ENCODE assay signal across 34 cellular contexts in genomic region chr20:2261105-2261504, GRCh38. TPM values are rescaled to one million over a fixed set of nuclear protein-coding genes. Genes with fewer than 3 reads are reported as not detected.
DNase-seq lines count a peak whose midpoint lies in the region; ATAC-seq, FAIRE-seq and TF ChIP-seq lines count a peak whose summit lies in the region.
"Had no signal": no experiment of that assay in that cellular context is flagged by ENCODE, and none has a peak within 500 bp of the region (broad histone marks: within the 10 kb centered on the region; RNA-seq: fewer than 3 reads in every experiment).

No MANE protein-coding gene starts in this region.

- H3K27me3 Mint-ChIP-seq in Calu3 (ENCODE audit: unreplicated experiment), result peaks cover 2% of the 10 kb centered on the region
- H3K27me3 Mint-ChIP-seq: CD4-positive, CD25-positive, alpha-beta regulatory T cell had no signal

- peak; percentile 73 for FAIRE-seq in bronchial epithelial cell (lab: Jason Lieb, UNC)

- no peak overlapping the region for H3K9ac ChIP-seq in mucosa of rectum (ENCODE audit: low read depth in 1 of 2, low read length in 2 of 2)

- H3K4me1 Mint-ChIP-seq in Calu3 (ENCODE audit: low read depth, unreplicated experiment), result no peaks in the 10 kb centered on the region
- H3K4me1 Mint-ChIP-seq: activated B cell treated with CpG ODN at 0.5 μM for 24 hours; CD4-positive, CD25-positive, alpha-beta regulatory T cell; nephron had no signal

- no TSS peak for BruUV-seq in Calu3 (replicated peaks; lab: Mats Ljungman, UMichigan)

- ATAC-seq in HG02884 (IDR thresholded peaks at IDR 0.05; ENCODE audit: unreplicated experiment), result no peak
- ATAC-seq: activated CD8-positive, alpha-beta T cell treated with anti-CD3 and anti-CD28 coated beads, Interleukin-2, amount 10 ng/mL, durations not matched to agents 7 days and 5 days; effector memory CD8-positive, alpha-beta T cell; GM23338; left cardiac atrium; psoas muscle; SK-N-SH treated with all-trans-retinoic acid at 6 μM for 48 hours had no signal

- no peak overlapping the region for H3K4me3 ChIP-seq in bronchial epithelial cell (ENCODE audit: low read depth, low read length)
- H3K4me3 ChIP-seq in mucosa of rectum (ENCODE audit: low read length in 2 of 2), result no peak overlapping the region
- H3K4me3 ChIP-seq: ascending aorta, esophagus squamous epithelium, GM23338, psoas muscle, smooth muscle cell, stomach had no signal

- H3K27ac ChIP-seq in mucosa of rectum (ENCODE audit: low read depth in 2 of 2, low read length in 2 of 2), result peak overlapping the region; percentile 38 to 50
- H3K27ac ChIP-seq: ascending aorta, psoas muscle, stomach had no signal

- no peak for TF ChIP-seq CTCF in Calu3 (IDR thresholded peaks at IDR 0.05; ENCODE audit: unreplicated experiment)
- no peak for TF ChIP-seq CTCF in bronchial epithelial cell (IDR thresholded peaks at IDR 0.05; ENCODE audit: insufficient read depth, low read length, severe bottlenecking)

- H3K27me3 ChIP-seq in bronchial epithelial cell (ENCODE audit: control insufficient read depth, insufficient read depth, low read length) (no peaks in the 10 kb centered on the region), mucosa of rectum (ENCODE audit: control insufficient read depth in 2 of 2, insufficient read depth in 2 of 2, low read length in 2 of 2) (no peaks in the 10 kb centered on the region)
- H3K27me3 ChIP-seq: ascending aorta, esophagus squamous epithelium, stomach had no signal

- peaks cover 0 to 10% of the 10 kb centered on the region in 2 donors for H3K4me1 ChIP-seq in mucosa of rectum (ENCODE audit: control insufficient read depth in 2 of 2, insufficient read depth in 2 of 2, low read length in 2 of 2)
- H3K4me1 ChIP-seq: ascending aorta, psoas muscle, stomach had no signal

- H3K4me3 Mint-ChIP-seq in Calu3 (ENCODE audit: low read depth, unreplicated experiment), result no peak overlapping the region
- H3K4me3 Mint-ChIP-seq: activated B cell treated with CpG ODN at 0.5 μM for 24 hours; activated CD8-positive, alpha-beta T cell treated with anti-CD3 and anti-CD28 coated beads, Interleukin-2, amount 10 ng/mL, durations not matched to agents 7 days and 5 days; activated T-cell treated with anti-CD3 and anti-CD28 coated beads, Interleukin-2, amount 50 U/mL, for 24 hours; CD4-positive, CD25-positive, alpha-beta regulatory T cell; effector memory CD8-positive, alpha-beta T cell; GM23338; nephron; type B pancreatic cell had no signal

- intact Hi-C loops in Calu3 (cut with micrococcal nuclease; ENCODE audit: unreplicated experiment), result no loop called here

- no peaks in the 10 kb centered on the region for H3K36me3 Mint-ChIP-seq in Calu3 (ENCODE audit: insufficient read depth, unreplicated experiment)
- H3K36me3 Mint-ChIP-seq: CD4-positive, CD25-positive, alpha-beta regulatory T cell; type B pancreatic cell had no signal

- no peaks in the 10 kb centered on the region for H3K9me3 Mint-ChIP-seq in Calu3 (ENCODE audit: low read depth, unreplicated experiment)
- H3K9me3 Mint-ChIP-seq: activated B cell treated with CpG ODN at 0.5 μM for 24 hours; activated T-cell treated with anti-CD3 and anti-CD28 coated beads, Interleukin-2, amount 50 U/mL, for 24 hours; CD4-positive, CD25-positive, alpha-beta regulatory T cell; effector memory CD8-positive, alpha-beta T cell; GM23338; nephron; type B pancreatic cell had no signal

- no peaks in the 10 kb centered on the region for H3K9me3 ChIP-seq in mucosa of rectum (ENCODE audit: control insufficient read depth in 2 of 2, low read length in 2 of 2)
- H3K9me3 ChIP-seq: ascending aorta, esophagus squamous epithelium, psoas muscle, stomach had no signal

- DNase-seq in Calu3 (peak; percentile 2), NCI-H146 (lab: John Stamatoyannopoulos, UW) (peak; percentile 56), bronchial epithelial cell (ENCODE audit: low read depth) (no peak), NCI-H1694 (lab: John Stamatoyannopoulos, UW) (no peak), amygdala (lab: John Stamatoyannopoulos, UW) (no peak)
- DNase-seq in stimulated activated CD4-positive, alpha-beta T cell treated with anti-CD3 and anti-CD28 coated beads, Interleukin-2, amount 100 ng/mL, for 48 hours, result no peak
- DNase-seq: activated B cell treated with CpG ODN at 0.5 μM for 24 hours; activated CD8-positive, alpha-beta T cell treated with anti-CD3 and anti-CD28 coated beads, Interleukin-2, amount 10 ng/mL, durations not matched to agents 7 days and 5 days; activated naive CD4-positive, alpha-beta T cell treated with Interleukin-2 at 50 U/mL for 16 hours; activated T-cell treated with anti-CD3 and anti-CD28 coated beads, Interleukin-2, amount 50 U/mL, for 24 hours; CD4-positive, CD25-positive, alpha-beta regulatory T cell; effector memory CD8-positive, alpha-beta T cell; esophagus squamous epithelium; GF-D8; Karpas-422; left cardiac atrium; NCI-H1105 treated with DMSO at 0.1 percent for 48 hours; NCI-H226; NK-92 treated with Interleukin-12 subunit alpha and Interleukin-12 subunit beta, amount 100 ng/mL, for 24 hours; psoas muscle; stimulated activated CD4-positive, alpha-beta T cell treated with anti-CD3 and anti-CD28 coated beads, Interleukin-4, amount 100 ng/mL, for 24 hours; stomach; T1000 had no signal

- no peak overlapping the region for H3K27ac Mint-ChIP-seq in Calu3 (ENCODE audit: unreplicated experiment)
- H3K27ac Mint-ChIP-seq: activated B cell treated with CpG ODN at 0.5 μM for 24 hours; activated CD8-positive, alpha-beta T cell treated with anti-CD3 and anti-CD28 coated beads, Interleukin-2, amount 10 ng/mL, durations not matched to agents 7 days and 5 days; activated T-cell treated with anti-CD3 and anti-CD28 coated beads, Interleukin-2, amount 50 U/mL, for 24 hours; CD4-positive, CD25-positive, alpha-beta regulatory T cell; effector memory CD8-positive, alpha-beta T cell; GM23338; nephron; type B pancreatic cell had no signal

- CTCF ChIA-PET in Calu3 (lab: Charles Lee), result no interaction called here

- H3K36me3 ChIP-seq in bronchial epithelial cell (ENCODE audit: control insufficient read depth, insufficient read depth, low read length) (no peaks in the 10 kb centered on the region), mucosa of rectum (ENCODE audit: control insufficient read depth in 2 of 2, insufficient read depth in 2 of 2, low read length in 2 of 2) (no peaks in the 10 kb centered on the region)
- H3K36me3 ChIP-seq: ascending aorta, esophagus squamous epithelium, stomach had no signal

RNA-seq across cellular contexts. Expression of gene TGM3, which starts 34.7 kb away (rescaled TPM):
- not detected in 2 replicates for total RNA-seq in Calu3 (2022)
- total RNA-seq in bronchial epithelial cell, result 11.8 and 42.6 TPM in 2 replicates
- total RNA-seq: activated B cell treated with CpG ODN at 0.5 μM for 24 hours; activated CD8-positive, alpha-beta T cell treated with anti-CD3 and anti-CD28 coated beads, Interleukin-2, amount 10 ng/mL, durations not matched to agents 7 days and 5 days; ascending aorta; CD4-positive, CD25-positive, alpha-beta regulatory T cell; chondrocyte; glomerular endothelial cell; GM23338; left cardiac atrium; mesenteric fat pad; stomach had no signal

Comparison
In these comparisons a context has a peak if more than half of its experiments do, and no peak if none do; other contexts are left out.
1. DNase-seq: peak in Calu3 (single experiment) and NCI-H146 (single experiment); none in bronchial epithelial cell (single experiment), stimulated activated CD4-positive, alpha-beta T cell treated with anti-CD3 and anti-CD28 coated beads, Interleukin-2, amount 100 ng/mL, for 48 hours (0 of 2), NCI-H1694 (single experiment) and amygdala (0 of 56).
2. RNA of gene TGM3, which starts 34.7 kb away (total RNA-seq): 11.8 to 42.6 TPM in bronchial epithelial cell; not detected in Calu3; every median in the first group is over 10 times any median in the second.